Comparison of ENCODE assay signal across 11 cellular contexts in genomic region chr18:23284629-23285028, GRCh38.
DNase-seq lines count a peak whose midpoint lies in the region; ATAC-seq and TF ChIP-seq lines count a peak whose summit lies in the region.
"Had no signal": no experiment of that assay in that cellular context is flagged by ENCODE, and none has a peak within 500 bp of the region (broad histone marks: within the 10 kb centered on the region; RNA-seq: fewer than 3 reads in every experiment).

No MANE protein-coding gene starts in this region.

- no TSS peak for BruUV-seq in PC-3 (replicated peaks; lab: Mats Ljungman, UMichigan)

- H3K27me3 ChIP-seq in PC-3 (ENCODE audit: low read length) (no peaks in the 10 kb centered on the region), foreskin keratinocyte (no peaks in the 10 kb centered on the region)
- H3K27me3 ChIP-seq: BE2C had no signal

- no peaks in the 10 kb centered on the region for H3K9me3 Mint-ChIP-seq in natural killer cell
- H3K9me3 Mint-ChIP-seq in natural killer cell treated with Interleukin-12 subunit alpha and Interleukin-12 subunit beta and Interleukin-15 and Interleukin-18, amount 100 ng/mL, for 72 hours = no peaks in the 10 kb centered on the region

- DNase-seq in natural killer cell (no peak), PC-3 (peak; percentile 38), foreskin keratinocyte (no peak), GM19238 (ENCODE audit: insufficient read length, low spot score) (no peak), sciatic nerve (ENCODE audit: low spot score) (no peak), SIG-M5 (lab: John Stamatoyannopoulos, UW) (no peak)
- DNase-seq in natural killer cell treated with Interleukin-12 subunit alpha and Interleukin-12 subunit beta and Interleukin-15 and Interleukin-18, amount 100 ng/mL, for 72 hours (ENCODE audit: low spot score) = no peak
- DNase-seq: BE2C, NCI-H1694, NCI-H524 had no signal

- CTCF ChIA-PET in PC-3 (lab: Charles Lee) = no interaction called here

- POLR2A ChIA-PET in PC-3 (lab: Charles Lee; ENCODE audit: unreplicated experiment) = interaction anchor here (1.0 kb wide), 1 partner anchor 24 kb away, joined by 5 read pairs; no protein-coding TSS in a partner anchor

- H3K9me3 ChIP-seq in PC-3 (ENCODE audit: low read length) = no peaks in the 10 kb centered on the region
- H3K9me3 ChIP-seq: BE2C had no signal

- H3K27ac ChIP-seq in PC-3 (ENCODE audit: low read length) = peak overlapping the region; percentile 93
- peak overlapping the region; percentile 17 for H3K27ac ChIP-seq in foreskin keratinocyte

- no peaks in the 10 kb centered on the region for H3K79me2 ChIP-seq in PC-3 (ENCODE audit: low read length)

- no peaks in the 10 kb centered on the region for H3K9me2 ChIP-seq in PC-3 (replicated peaks; ENCODE audit: low read length)

- H3K27me3 Mint-ChIP-seq in natural killer cell (ENCODE audit: low read depth in 2 of 2) = no peaks in the 10 kb centered on the region
- no peaks in the 10 kb centered on the region for H3K27me3 Mint-ChIP-seq in natural killer cell treated with Interleukin-12 subunit alpha and Interleukin-12 subunit beta and Interleukin-15 and Interleukin-18, amount 100 ng/mL, for 72 hours

- H3K9ac ChIP-seq in PC-3 (ENCODE audit: low read length) = peak overlapping the region; percentile 48; the same call in 1 of the 2 replicates

- H3K4me3 Mint-ChIP-seq in natural killer cell = no peak overlapping the region
- no peak overlapping the region for H3K4me3 Mint-ChIP-seq in natural killer cell treated with Interleukin-12 subunit alpha and Interleukin-12 subunit beta and Interleukin-15 and Interleukin-18, amount 100 ng/mL, for 72 hours

- intact Hi-C loops in natural killer cell (cut with micrococcal nuclease) = no loop called here
- intact Hi-C loops in PC-3 (cut with micrococcal nuclease) = loop anchor here (1.0 to 5.0 kb wide), 5 partner anchors 24 to 152 kb away; no protein-coding TSS in a partner anchor
- intact Hi-C loops in sciatic nerve (cut with DNase I) = no loop called here

- no peak overlapping the region for H3K4me3 ChIP-seq in PC-3 (ENCODE audit: low read length)

- H3K4me1 Mint-ChIP-seq in natural killer cell = peaks cover 9 to 16% of the 10 kb centered on the region in 2 donors
- peaks cover 12 to 19% of the 10 kb centered on the region in 2 donors for H3K4me1 Mint-ChIP-seq in natural killer cell treated with Interleukin-12 subunit alpha and Interleukin-12 subunit beta and Interleukin-15 and Interleukin-18, amount 100 ng/mL, for 72 hours (ENCODE audit: low read depth in 2 of 2)

- H3F3A ChIP-seq in PC-3 (ENCODE audit: low read length, unreplicated experiment) = no peaks in the 10 kb centered on the region

- H4K20me1 ChIP-seq in PC-3 (ENCODE audit: low read length) = no peaks in the 10 kb centered on the region

- H3K27ac Mint-ChIP-seq in natural killer cell = peak overlapping the region; percentile 76 to 77
- peak overlapping the region in 1 of 2 donors; percentile 37 for H3K27ac Mint-ChIP-seq in natural killer cell treated with Interleukin-12 subunit alpha and Interleukin-12 subunit beta and Interleukin-15 and Interleukin-18, amount 100 ng/mL, for 72 hours

- no peak overlapping the region for H2AFZ ChIP-seq in PC-3 (ENCODE audit: low read length)

- peaks cover 49% of the 10 kb centered on the region for H3K4me1 ChIP-seq in PC-3 (ENCODE audit: insufficient read depth, low read length)
- H3K4me1 ChIP-seq in foreskin keratinocyte = peaks cover 21% of the 10 kb centered on the region
- H3K4me1 ChIP-seq: BE2C had no signal

- H3K36me3 ChIP-seq in PC-3 (ENCODE audit: low read depth, low read length) = no peaks in the 10 kb centered on the region
- H3K36me3 ChIP-seq: BE2C had no signal

- ATAC-seq in natural killer cell = no peak
- ATAC-seq in natural killer cell treated with Interleukin-12 subunit alpha and Interleukin-12 subunit beta and Interleukin-15 and Interleukin-18, amount 100 ng/mL, for 72 hours = no peak
- peak; percentile 26 for ATAC-seq in PC-3
- no peak for ATAC-seq in foreskin keratinocyte
- no peak for ATAC-seq in sciatic nerve
- ATAC-seq in esophagus mucosa = no peak

- TF ChIP-seq CTCF in natural killer cell (IDR thresholded peaks at IDR 0.05) = no peak
- no peak for TF ChIP-seq CTCF in PC-3 (conservative IDR thresholded peaks at IDR 0.05; ENCODE audit: low read depth, low read length)
- TF ChIP-seq CTCF in foreskin keratinocyte (conservative IDR thresholded peaks at IDR 0.05) = no peak

- H3K4me2 ChIP-seq in PC-3 (ENCODE audit: low read length) = peak overlapping the region; percentile 64

- no peaks in the 10 kb centered on the region for H3K36me3 Mint-ChIP-seq in natural killer cell
- H3K36me3 Mint-ChIP-seq in natural killer cell treated with Interleukin-12 subunit alpha and Interleukin-12 subunit beta and Interleukin-15 and Interleukin-18, amount 100 ng/mL, for 72 hours = no peaks in the 10 kb centered on the region
